ENCODE assay signal across 12 cellular contexts in genomic region chr1:110616587-110616986, GRCh38. TPM values are rescaled to one million over a fixed set of nuclear protein-coding genes. Genes with fewer than 3 reads are reported as not detected.
DNase-seq lines count a peak whose midpoint lies in the region; ATAC-seq and TF ChIP-seq lines count a peak whose summit lies in the region.
"Had no signal": no experiment of that assay in that cellular context is flagged by ENCODE, and none has a peak within 500 bp of the region (broad histone marks: within the 10 kb centered on the region; RNA-seq: fewer than 3 reads in every experiment).

No MANE protein-coding gene starts in this region.

- TF ChIP-seq CTCF in dorsolateral prefrontal cortex (IDR thresholded peaks at IDR 0.05 in 54 of 56, conservative IDR thresholded peaks at IDR 0.05 in 2 of 56; ENCODE audit: low read depth in 1 of 56, partially characterized antibody in 56 of 56) = no peak

- H3K4me3 ChIP-seq in dorsolateral prefrontal cortex = no peak overlapping the region

- ATAC-seq in GM21390 (IDR thresholded peaks at IDR 0.05; ENCODE audit: unreplicated experiment) (no peak), HG03457 (IDR thresholded peaks at IDR 0.05; ENCODE audit: unreplicated experiment) (no peak)

- DNase-seq in A172 (ENCODE audit: low spot score) = peak; percentile 40
- DNase-seq in Daoy (ENCODE audit: low read depth) = peak; percentile 91
- DNase-seq in NCI-H2107 (lab: John Stamatoyannopoulos, UW) = peak; percentile 80
- DNase-seq in astrocyte of the hippocampus (ENCODE audit: low read depth, low spot score) = peak; percentile 11
- no peak for DNase-seq in activated gamma-delta T cell (lab: John Stamatoyannopoulos, UW)
- DNase-seq in dorsolateral prefrontal cortex = no peak
- DNase-seq: CD4-positive, alpha-beta memory T cell; NCI-H526 treated with DMSO at 0.1 percent for 48 hours; nephron progenitor cell; stimulated activated CD4-positive, alpha-beta T cell treated with anti-CD3 and anti-CD28 coated beads, Interleukin-1b, Interleukin-23, amount 100 ng/mL, for 48 hours had no signal

- intact Hi-C loops in dorsolateral prefrontal cortex (cut with DNase I) = loop anchor here (5.0 kb wide), 2 partner anchors 154 to 166 kb away; no protein-coding TSS in a partner anchor

- peaks cover 0 to 8% (median 0%) of the 10 kb centered on the region in 45 donors for H3K27me3 ChIP-seq in dorsolateral prefrontal cortex

- H3K27ac ChIP-seq in dorsolateral prefrontal cortex = no peak overlapping the region

RNA-seq across cellular contexts. Expression of gene KCNA2, which starts 10.4 kb away (rescaled TPM):
- 0.02 TPM in 1 of 2 replicates, not detected in the other for total RNA-seq in A172 (2014; rRNA removed; shearing (Covaris generic))
- 0.15 and 0.17 TPM in 2 replicates for total RNA-seq in Daoy (2014; rRNA removed; shearing (Covaris generic))
- 100 to 1,000 TPM in 119 of 120 experiments, 10 to 100 TPM in 1; 66.5 to 334 (median 205) TPM for total RNA-seq in dorsolateral prefrontal cortex

RNA-seq across cellular contexts. Expression of gene KCNA3, which starts 58.2 kb away (rescaled TPM):
- not detected in 2 replicates for total RNA-seq in A172 (2014; rRNA removed; shearing (Covaris generic))
- 0.12 and 0.29 TPM in 2 replicates for total RNA-seq in Daoy (2014; rRNA removed; shearing (Covaris generic))
- 10 to 100 TPM in 112 of 120 experiments, 1 to 10 TPM in 8; 4.9 to 30.7 (median 16.4) TPM for total RNA-seq in dorsolateral prefrontal cortex

Comparison
In these comparisons a context has a peak if more than half of its experiments do, and no peak if none do; other contexts are left out.
1. DNase-seq: peak in A172 (single experiment), Daoy (single experiment), NCI-H2107 (single experiment) and astrocyte of the hippocampus (single experiment); none in activated gamma-delta T cell (single experiment) and dorsolateral prefrontal cortex (0 of 10).
2. RNA of gene KCNA2, which starts 10.4 kb away (total RNA-seq): 66.5 to 334 TPM in dorsolateral prefrontal cortex; 0.15 to 0.17 TPM in Daoy and 0.02 TPM in A172; every median in the first group is over 10 times any median in the second.